In the genomic region with DNA sequence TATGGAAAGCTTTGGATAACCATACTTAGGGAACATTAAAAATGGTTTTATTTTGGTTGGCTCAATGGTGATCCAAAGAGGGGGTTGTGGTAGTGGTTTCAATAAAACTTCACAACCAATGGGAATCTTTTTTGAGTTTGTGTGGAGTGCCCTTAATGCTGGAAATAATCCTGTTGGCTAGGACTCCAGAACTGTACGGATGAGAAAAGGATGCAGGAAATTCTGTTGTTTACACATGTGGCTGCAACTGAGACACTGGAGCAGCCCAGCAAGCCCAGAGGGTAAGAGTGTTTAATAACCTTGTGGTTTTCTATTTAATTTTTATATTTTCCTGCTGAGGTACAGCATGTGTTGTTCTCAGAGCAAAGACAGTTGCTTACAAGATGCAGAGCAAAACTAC, we compare ENCODE assay signal across 1 cellular context.
TF ChIP-seq lines count a peak whose summit lies in the region.

A gene (plus strand): TSS at position 180 of the 400 bp plus-strand sequence. CDS start 38,684 bp downstream, outside the sequence.

TF ChIP-seq in IMR-90, 13 proteins besides CTCF, POLR2A, EP300 and RAD21:
- TF ChIP-seq NFE2L2 (IDR thresholded peaks at IDR 0.05; ENCODE audit: low read depth, low read length) (no peak), CHD1 (IDR thresholded peaks at IDR 0.05; ENCODE audit: low read depth, low read length) (no peak), CEBPB (IDR thresholded peaks at IDR 0.05; ENCODE audit: low read depth, low read length) (no peak), RCOR1 (IDR thresholded peaks at IDR 0.05; ENCODE audit: insufficient replicate concordance, low read length) (no peak), MXI1 (IDR thresholded peaks at IDR 0.05; ENCODE audit: borderline replicate concordance, low read depth, low read length) (no peak), RFX5 (IDR thresholded peaks at IDR 0.05; ENCODE audit: low read depth, low read length) (no peak), SMC3 (IDR thresholded peaks at IDR 0.05; ENCODE audit: low read depth, low read length) (no peak), BHLHE40 (IDR thresholded peaks at IDR 0.05; ENCODE audit: low read depth, low read length) (no peak), FOS (IDR thresholded peaks at IDR 0.05; ENCODE audit: low read depth, low read length) (no peak), MAZ (IDR thresholded peaks at IDR 0.05; ENCODE audit: borderline replicate concordance, low read depth, low read length) (no peak), MAFK (IDR thresholded peaks at IDR 0.05; ENCODE audit: low read depth, low read length) (no peak)
- TF ChIP-seq, protein P1, sequence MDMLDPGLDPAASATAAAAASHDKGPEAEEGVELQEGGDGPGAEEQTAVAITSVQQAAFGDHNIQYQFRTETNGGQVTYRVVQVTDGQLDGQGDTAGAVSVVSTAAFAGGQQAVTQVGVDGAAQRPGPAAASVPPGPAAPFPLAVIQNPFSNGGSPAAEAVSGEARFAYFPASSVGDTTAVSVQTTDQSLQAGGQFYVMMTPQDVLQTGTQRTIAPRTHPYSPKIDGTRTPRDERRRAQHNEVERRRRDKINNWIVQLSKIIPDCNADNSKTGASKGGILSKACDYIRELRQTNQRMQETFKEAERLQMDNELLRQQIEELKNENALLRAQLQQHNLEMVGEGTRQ (IDR thresholded peaks at IDR 0.05; ENCODE audit: low read depth, low read length) = no peak
- TF ChIP-seq, protein P2, sequence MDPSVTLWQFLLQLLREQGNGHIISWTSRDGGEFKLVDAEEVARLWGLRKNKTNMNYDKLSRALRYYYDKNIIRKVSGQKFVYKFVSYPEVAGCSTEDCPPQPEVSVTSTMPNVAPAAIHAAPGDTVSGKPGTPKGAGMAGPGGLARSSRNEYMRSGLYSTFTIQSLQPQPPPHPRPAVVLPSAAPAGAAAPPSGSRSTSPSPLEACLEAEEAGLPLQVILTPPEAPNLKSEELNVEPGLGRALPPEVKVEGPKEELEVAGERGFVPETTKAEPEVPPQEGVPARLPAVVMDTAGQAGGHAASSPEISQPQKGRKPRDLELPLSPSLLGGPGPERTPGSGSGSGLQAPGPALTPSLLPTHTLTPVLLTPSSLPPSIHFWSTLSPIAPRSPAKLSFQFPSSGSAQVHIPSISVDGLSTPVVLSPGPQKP (IDR thresholded peaks at IDR 0.05; ENCODE audit: borderline replicate concordance, low read depth, low read length) = no peak
TF ChIP-seq in IMR-90: peak in this region for 0.
